ENCODE assay signal across 8 cellular contexts in genomic region chr16:68309798-68310197, GRCh38. TPM values are rescaled to one million over a fixed set of nuclear protein-coding genes. Genes with fewer than 3 reads are reported as not detected.
DNase-seq lines count a peak whose midpoint lies in the region; ATAC-seq and TF ChIP-seq lines count a peak whose summit lies in the region.

No MANE protein-coding gene starts in this region.

- H3K9ac ChIP-seq in iPS-18a (ENCODE audit: low read length) = peak overlapping the region; percentile 89

- H3K27ac ChIP-seq in iPS-18a (ENCODE audit: low read length) = no peak overlapping the region

- H3K36me3 ChIP-seq in iPS-18a (ENCODE audit: control insufficient read depth, low read depth, low read length) = peaks cover 22% of the 10 kb centered on the region

- no peaks in the 10 kb centered on the region for H3K27me3 ChIP-seq in iPS-18a (ENCODE audit: control insufficient read depth, insufficient read depth, low read length)

- no peaks in the 10 kb centered on the region for H3K9me3 ChIP-seq in iPS-18a (ENCODE audit: control insufficient read depth, low read depth, low read length)

- H3K36me3 Mint-ChIP-seq in activated CD8-positive, alpha-beta T cell treated with anti-CD3 and anti-CD28 coated beads for 36 hours (ENCODE audit: low read depth) = peaks cover 41% of the 10 kb centered on the region

- peaks cover 45% of the 10 kb centered on the region for H3K4me1 Mint-ChIP-seq in activated CD8-positive, alpha-beta T cell treated with anti-CD3 and anti-CD28 coated beads for 36 hours (ENCODE audit: low read depth)
- H3K4me1 Mint-ChIP-seq in stimulated activated naive CD8-positive, alpha-beta T cell treated with anti-CD3 and anti-CD28 coated beads, Interleukin-15, amount 100 ng/mL, for 72 hours = peaks cover 53% of the 10 kb centered on the region

- peak overlapping the region; percentile 89 for H3K27ac Mint-ChIP-seq in activated CD8-positive, alpha-beta T cell treated with anti-CD3 and anti-CD28 coated beads for 36 hours
- peak overlapping the region; percentile 89 to 92 for H3K27ac Mint-ChIP-seq in stimulated activated naive CD8-positive, alpha-beta T cell treated with anti-CD3 and anti-CD28 coated beads, Interleukin-15, amount 100 ng/mL, for 72 hours

- intact Hi-C loops in activated CD8-positive, alpha-beta T cell treated with anti-CD3 and anti-CD28 coated beads for 36 hours (cut with micrococcal nuclease) = loop anchor here (2.0 to 5.0 kb wide), 2 partner anchors 23 to 42 kb away; no protein-coding TSS in a partner anchor

- no peak for TF ChIP-seq CTCF in activated CD8-positive, alpha-beta T cell treated with anti-CD3 and anti-CD28 coated beads for 36 hours (IDR thresholded peaks at IDR 0.05)

- H3K27me3 Mint-ChIP-seq in activated CD8-positive, alpha-beta T cell treated with anti-CD3 and anti-CD28 coated beads for 36 hours = no peaks in the 10 kb centered on the region
- no peaks in the 10 kb centered on the region for H3K27me3 Mint-ChIP-seq in stimulated activated naive CD8-positive, alpha-beta T cell treated with anti-CD3 and anti-CD28 coated beads, Interleukin-15, amount 100 ng/mL, for 72 hours

- no peaks in the 10 kb centered on the region for H3K9me3 Mint-ChIP-seq in activated CD8-positive, alpha-beta T cell treated with anti-CD3 and anti-CD28 coated beads for 36 hours
- no peaks in the 10 kb centered on the region for H3K9me3 Mint-ChIP-seq in stimulated activated naive CD8-positive, alpha-beta T cell treated with anti-CD3 and anti-CD28 coated beads, Interleukin-15, amount 100 ng/mL, for 72 hours

- peak overlapping the region; percentile 96 for H3K4me3 ChIP-seq in iPS-18a (ENCODE audit: low read length)

- H3K4me1 ChIP-seq in iPS-18a (ENCODE audit: control insufficient read depth, low read depth, low read length) = no peaks in the 10 kb centered on the region

- CTCF ChIA-PET in activated CD8-positive, alpha-beta T cell treated with anti-CD3 and anti-CD28 coated beads for 36 hours (lab: Charles Lee) = interaction anchor here (1.0 to 4.4 kb wide), 3 partner anchors 9 to 47 kb away, joined by 3 to 60 read pairs (median 3); partner anchors contain the start of gene SLC7A6

- no peak for ATAC-seq in activated CD8-positive, alpha-beta T cell treated with anti-CD3 and anti-CD28 coated beads for 36 hours
- no peak for ATAC-seq in stimulated activated naive CD8-positive, alpha-beta T cell treated with anti-CD3 and anti-CD28 coated beads, Interleukin-15, amount 100 ng/mL, for 72 hours
- ATAC-seq in left lobe of liver = no peak
- ATAC-seq in GM21528 (IDR thresholded peaks at IDR 0.05; ENCODE audit: low FRiP score, unreplicated experiment) = no peak

- POLR2A ChIA-PET in activated CD8-positive, alpha-beta T cell treated with anti-CD3 and anti-CD28 coated beads for 36 hours (lab: Charles Lee) = interaction anchor here (4.8 kb wide), 1 partner anchor 10 kb away, joined by 30 read pairs; no protein-coding TSS in a partner anchor

- peak; percentile 15 for DNase-seq in DMS53 (lab: John Stamatoyannopoulos, UW)
- DNase-seq in DMS53 treated with DMSO at 0.1 percent for 48 hours (lab: John Stamatoyannopoulos, UW; ENCODE audit: unreplicated experiment) = no peak
- DNase-seq in activated CD8-positive, alpha-beta T cell treated with anti-CD3 and anti-CD28 coated beads for 36 hours = no peak
- no peak for DNase-seq in stimulated activated naive CD8-positive, alpha-beta T cell treated with anti-CD3 and anti-CD28 coated beads, Interleukin-15, amount 100 ng/mL, for 72 hours
- DNase-seq in left lobe of liver (ENCODE audit: low spot score) = no peak
- no peak for DNase-seq in activated CD8-positive, alpha-beta memory T cell treated with anti-CD3 and anti-CD28 coated beads, Interleukin-2, amount 50 U/mL, for 48 hours

- peak overlapping the region; percentile 83 for H3K4me3 Mint-ChIP-seq in activated CD8-positive, alpha-beta T cell treated with anti-CD3 and anti-CD28 coated beads for 36 hours
- peak overlapping the region; percentile 88 to 98 for H3K4me3 Mint-ChIP-seq in stimulated activated naive CD8-positive, alpha-beta T cell treated with anti-CD3 and anti-CD28 coated beads, Interleukin-15, amount 100 ng/mL, for 72 hours

RNA-seq across cellular contexts. Expression of gene SLC7A6OS, which starts 0.9 kb away (rescaled TPM):
- total RNA-seq in activated CD8-positive, alpha-beta T cell treated with anti-CD3 and anti-CD28 coated beads for 36 hours = 10 to 100 TPM; 20.2 to 23.1 TPM
- 5.8 TPM for total RNA-seq in left lobe of liver

RNA-seq across cellular contexts. Expression of gene PRMT7, which starts 1.0 kb away (rescaled TPM):
- total RNA-seq in activated CD8-positive, alpha-beta T cell treated with anti-CD3 and anti-CD28 coated beads for 36 hours = 10 to 100 TPM; 67.4 to 78.4 TPM
- 27.7 TPM for total RNA-seq in left lobe of liver

RNA-seq across cellular contexts. Expression of gene SLC7A6, which starts 45.5 kb away (rescaled TPM):
- total RNA-seq in activated CD8-positive, alpha-beta T cell treated with anti-CD3 and anti-CD28 coated beads for 36 hours = 10 to 100 TPM; 73.8 to 76.9 TPM
- total RNA-seq in left lobe of liver = 1.6 TPM

Comparison
In these comparisons a context has a peak if more than half of its experiments do, and no peak if none do; other contexts are left out.
1. RNA of gene SLC7A6, which starts 45.5 kb away (total RNA-seq): 73.8 to 76.9 TPM in activated CD8-positive, alpha-beta T cell treated with anti-CD3 and anti-CD28 coated beads for 36 hours; 1.6 TPM in left lobe of liver (single experiment); every median in the first group is over 10 times any median in the second.